1 cellular context compared by ENCODE assay signal in the genomic region with DNA sequence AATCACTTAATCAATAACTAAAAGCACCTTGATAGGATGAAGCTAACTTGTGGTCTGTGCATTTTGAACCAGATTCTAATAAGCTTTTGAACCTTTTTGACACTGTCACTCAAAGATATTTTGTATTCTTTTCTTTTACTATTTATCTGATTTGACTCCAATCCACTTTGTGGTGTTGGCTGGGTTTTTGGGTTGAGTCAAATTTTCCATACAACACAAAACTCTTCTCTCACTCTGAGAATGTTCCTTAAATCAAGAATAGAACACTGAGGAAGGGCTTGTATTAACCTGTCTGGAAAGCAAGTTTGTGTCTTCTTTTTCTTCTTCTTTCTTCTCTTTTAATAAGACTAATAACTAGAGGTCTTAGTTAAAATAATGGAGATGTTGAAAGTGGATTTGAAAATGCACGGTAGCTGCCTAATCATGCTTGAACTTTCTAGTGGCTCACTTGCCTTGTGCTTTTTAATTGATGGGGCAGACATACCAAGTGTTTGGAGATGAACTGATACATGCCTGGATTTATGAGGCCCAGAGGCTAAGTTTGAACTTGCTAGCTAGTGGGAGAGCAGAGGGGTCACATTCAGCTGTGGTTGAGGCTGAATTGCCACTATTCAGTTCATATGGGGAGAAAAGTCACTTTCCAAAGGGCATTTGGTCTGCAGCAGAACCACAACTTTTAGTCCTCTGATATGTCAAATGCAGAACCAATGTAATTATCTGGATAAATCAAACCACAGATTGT.
A peak's percentile ranks its signal among the peaks of the same experiment; 100 is the strongest.
TF ChIP-seq lines count a peak whose summit lies in the region.

No MANE protein-coding gene starts in this region.

TF ChIP-seq in GM12878, 131 proteins besides CTCF, POLR2A, EP300 and RAD21:
- no peak for TF ChIP-seq YY1 (IDR thresholded peaks at IDR 0.05; ENCODE audit: low read depth, low read length)
- 0 out of 2 replicates have a peak, but pooled peaks have one; percentile 18 for TF ChIP-seq PKNOX1 (IDR thresholded peaks at IDR 0.05)
- no peak for TF ChIP-seq ATF3 (IDR thresholded peaks at IDR 0.05; ENCODE audit: borderline replicate concordance, extremely low read depth, low read depth, low read length)
